In the genomic region with DNA sequence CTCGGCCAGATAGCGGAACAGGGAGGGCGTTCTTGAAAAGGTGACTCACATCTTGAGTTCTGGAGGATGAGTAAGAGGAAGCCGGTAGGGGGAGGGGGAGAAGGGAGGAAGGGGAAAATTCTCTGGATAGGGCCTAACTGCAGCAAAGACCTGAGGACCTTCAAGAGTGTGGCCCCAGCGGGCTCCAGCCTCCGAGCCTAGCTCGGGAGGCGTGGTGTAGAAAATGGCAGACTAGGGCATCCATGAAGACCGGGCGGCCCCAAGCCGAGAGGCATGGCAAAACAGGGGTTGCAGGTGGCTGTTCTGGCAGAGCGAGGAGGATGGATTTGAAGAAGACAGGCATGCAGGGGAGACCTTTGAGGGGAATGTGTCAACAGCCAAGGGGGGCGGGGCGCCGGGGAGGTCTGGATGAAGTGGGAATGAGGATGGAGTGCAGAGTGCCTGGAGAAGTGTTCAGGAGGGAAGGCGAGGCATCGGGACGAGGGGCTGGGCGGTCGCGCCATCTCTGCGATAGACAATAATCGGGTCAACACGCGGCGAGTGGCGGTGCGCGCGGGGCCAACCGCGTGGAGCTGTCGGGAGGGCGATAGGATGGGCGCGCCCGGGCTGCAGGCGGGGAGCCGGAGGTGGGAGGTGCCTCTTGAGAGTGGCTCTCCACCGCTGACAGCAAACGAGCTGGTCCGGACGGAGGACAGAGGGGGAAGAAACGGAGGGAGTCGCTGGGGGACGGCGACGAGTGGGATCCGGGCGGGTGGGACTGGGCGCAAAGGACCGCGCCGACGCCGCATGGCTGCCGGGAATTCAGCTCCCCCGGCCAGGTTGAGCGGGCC, we compare ENCODE assay signal across 8 cellular contexts. TPM values are rescaled to one million over a fixed set of nuclear protein-coding genes. Genes with fewer than 3 reads are reported as not detected.
DNase-seq lines count a peak whose midpoint lies in the region; ATAC-seq and TF ChIP-seq lines count a peak whose summit lies in the region.

No MANE protein-coding gene starts in this region.

- peak overlapping the region; percentile 80 for H3K27ac Mint-ChIP-seq in activated naive CD8-positive, alpha-beta T cell treated with anti-CD3 and anti-CD28 coated beads, Interleukin-2, amount 10 ng/mL, durations not matched to agents 7 days and 5 days

- intact Hi-C loops in A673 (cut with micrococcal nuclease; ENCODE audit: unreplicated experiment): loop anchor here (1.0 to 10.0 kb wide), 5 partner anchors 115 to 363 kb away; no protein-coding TSS in a partner anchor
- intact Hi-C loops in left cardiac atrium (cut with DNase I): loop anchor here in 1 of 2 donors (5.0 kb wide), 1 partner anchor 115 kb away; a partner anchor contains a TSS
- intact Hi-C loops in psoas muscle (cut with DNase I): loop anchor here in 1 of 2 donors (2.0 kb wide), 1 partner anchor 71 kb away; no protein-coding TSS in a partner anchor

- H3K4me1 Mint-ChIP-seq in activated naive CD8-positive, alpha-beta T cell treated with anti-CD3 and anti-CD28 coated beads, Interleukin-2, amount 10 ng/mL, durations not matched to agents 7 days and 5 days: peaks cover 24% of the 10 kb centered on the region

- TF ChIP-seq CTCF in A673 (conservative IDR thresholded peaks at IDR 0.05; ENCODE audit: low read depth, low read length) (no peak), psoas muscle (IDR thresholded peaks at IDR 0.05) (no peak)

- H3K36me3 ChIP-seq in A673 (ENCODE audit: insufficient read depth, low read length, poor library complexity, severe bottlenecking): no peaks in the 10 kb centered on the region
- H3K36me3 ChIP-seq in psoas muscle (ENCODE audit: insufficient read depth in 1 of 2, low read depth in 1 of 2): no peaks in the 10 kb centered on the region

- H3K9me3 Mint-ChIP-seq in activated naive CD8-positive, alpha-beta T cell treated with anti-CD3 and anti-CD28 coated beads, Interleukin-2, amount 10 ng/mL, durations not matched to agents 7 days and 5 days: no peaks in the 10 kb centered on the region

- CTCF ChIA-PET in A673 (lab: Charles Lee): interaction anchor here (0.6 to 8.7 kb wide), 5 partner anchors 76 to 572 kb away, joined by 3 to 205 read pairs (median 17); a partner anchor contains a TSS

- no peaks in the 10 kb centered on the region for H3K27me3 ChIP-seq in A673 (replicated peaks; ENCODE audit: insufficient read depth, low read depth, low read length, poor library complexity)
- H3K27me3 ChIP-seq in psoas muscle (ENCODE audit: insufficient read depth in 3 of 3, low read length in 2 of 3): peaks cover 0 to 27% (median 2%) of the 10 kb centered on the region in 3 donors

- H3K4me3 Mint-ChIP-seq in activated naive CD8-positive, alpha-beta T cell treated with anti-CD3 and anti-CD28 coated beads, Interleukin-2, amount 10 ng/mL, durations not matched to agents 7 days and 5 days: peak overlapping the region; percentile 89

- POLR2A ChIA-PET in A673 (lab: Charles Lee; ENCODE audit: low non-redundant PET): interaction anchor here (0.5 kb wide), 1 partner anchor 403 kb away, joined by 3 read pairs; no protein-coding TSS in a partner anchor
- POLR2A ChIA-PET in activated naive CD8-positive, alpha-beta T cell treated with anti-CD3 and anti-CD28 coated beads, Interleukin-2, amount 10 ng/mL, durations not matched to agents 7 days and 5 days (lab: Charles Lee): interaction anchor here (1.3 to 1.7 kb wide), 3 partner anchors 71 to 115 kb away, joined by 4 to 6 read pairs (median 5); no protein-coding TSS in a partner anchor

- ATAC-seq in HG03432 (IDR thresholded peaks at IDR 0.05; ENCODE audit: unreplicated experiment) (peak; percentile 22), left cardiac atrium (peak; percentile 58 to 69), psoas muscle (peak; percentile 25 to 30 (median 28)), HG03469 (IDR thresholded peaks at IDR 0.05; ENCODE audit: unreplicated experiment) (no peak)
- ATAC-seq in activated naive CD8-positive, alpha-beta T cell treated with anti-CD3 and anti-CD28 coated beads, Interleukin-2, amount 10 ng/mL, durations not matched to agents 7 days and 5 days (ENCODE audit: low read depth): peak; percentile 50

- DNase-seq in A673 (ENCODE audit: low spot score) (peak; percentile 81), SKM-1 treated with dmso at 0.1 percent for 144 hours (lab: John Stamatoyannopoulos, UW; ENCODE audit: unreplicated experiment) (peak; percentile 73), left cardiac atrium (peak; percentile 83), psoas muscle (peak; percentile 59 to 68), NK-92 (lab: John Stamatoyannopoulos, UW; ENCODE audit: unreplicated experiment) (no peak)
- peak; percentile 66 for DNase-seq in activated naive CD8-positive, alpha-beta T cell treated with anti-CD3 and anti-CD28 coated beads, Interleukin-2, amount 10 ng/mL, durations not matched to agents 7 days and 5 days

- H3K4me3 ChIP-seq in A673 (ENCODE audit: low read depth, low read length, poor library complexity, severe bottlenecking) (peak overlapping the region; percentile 45), psoas muscle (peak overlapping the region; percentile 64)

- H3K9me3 ChIP-seq in A673 (ENCODE audit: low read depth, low read length, poor library complexity, severe bottlenecking): peaks cover 7% of the 10 kb centered on the region
- no peaks in the 10 kb centered on the region for H3K9me3 ChIP-seq in psoas muscle

- H3K27me3 Mint-ChIP-seq in activated naive CD8-positive, alpha-beta T cell treated with anti-CD3 and anti-CD28 coated beads, Interleukin-2, amount 10 ng/mL, durations not matched to agents 7 days and 5 days: peaks cover 28% of the 10 kb centered on the region

- 11 to 14% (median 11%) methylated on average over 46 to 59 of the region's 59 CpGs for WGBS in psoas muscle, 3 donors

- H3K27ac ChIP-seq in A673 (ENCODE audit: low read depth, low read length, poor library complexity, severe bottlenecking) (no peak overlapping the region), psoas muscle (peak overlapping the region; percentile 76)

- no peaks in the 10 kb centered on the region for H3K36me3 Mint-ChIP-seq in activated naive CD8-positive, alpha-beta T cell treated with anti-CD3 and anti-CD28 coated beads, Interleukin-2, amount 10 ng/mL, durations not matched to agents 7 days and 5 days

- H3K4me1 ChIP-seq in A673 (ENCODE audit: insufficient read depth, low read length, poor library complexity, severe bottlenecking) (peaks cover 33% of the 10 kb centered on the region), psoas muscle (peaks cover 11% of the 10 kb centered on the region)

- no TSS peak for BruUV-seq in A673 (replicated peaks; lab: Mats Ljungman, UMichigan)

RNA-seq across cellular contexts. Expression of a gene that starts 40.0 kb away (rescaled TPM):
- 3.5 and 10.7 TPM in 2 replicates for total RNA-seq in A673 (2021)
- not detected for total RNA-seq in activated naive CD8-positive, alpha-beta T cell treated with anti-CD3 and anti-CD28 coated beads, Interleukin-2, amount 10 ng/mL, durations not matched to agents 7 days and 5 days
- 10 to 100 TPM; 20.7 to 28.0 TPM for total RNA-seq in left cardiac atrium
- 1 to 10 TPM; 2.2 to 6.9 (median 3.0) TPM for total RNA-seq in psoas muscle
- 1 to 10 TPM; 1.4 to 1.7 (median 1.6) TPM for polyA plus RNA-seq in psoas muscle
